In the genomic region with DNA sequence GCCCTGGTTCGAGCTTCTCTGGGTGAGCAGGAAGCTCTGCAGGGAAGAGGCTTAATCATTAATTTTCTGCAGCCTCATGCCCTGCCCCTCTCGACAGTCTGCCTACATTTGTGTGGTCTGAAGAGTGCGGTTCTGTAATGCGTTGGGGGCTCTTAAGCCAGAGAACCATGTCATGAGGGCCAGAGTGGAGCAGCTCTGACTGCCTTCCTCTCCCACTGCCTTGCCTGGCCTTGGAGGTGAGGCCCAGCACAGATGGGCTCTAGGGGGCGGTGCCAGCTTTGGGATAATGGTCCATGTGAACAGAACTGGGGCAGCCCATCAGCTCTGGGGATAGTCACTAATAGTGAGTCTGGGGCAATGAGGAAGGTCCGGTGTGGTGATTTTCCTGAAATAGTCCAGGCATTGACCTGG, we compare ENCODE assay signal across 8 cellular contexts. TPM values are rescaled to one million over a fixed set of nuclear protein-coding genes. Genes with fewer than 3 reads are reported as not detected.
DNase-seq lines count a peak whose midpoint lies in the region; ATAC-seq and TF ChIP-seq lines count a peak whose summit lies in the region.
"Had no signal": no experiment of that assay in that cellular context is flagged by ENCODE, and none has a peak within 500 bp of the region (broad histone marks: within the 10 kb centered on the region; RNA-seq: fewer than 3 reads in every experiment).

No MANE protein-coding gene starts in this region.

- H3K4me3 Mint-ChIP-seq in nephron, result peak overlapping the region; percentile 75 to 83 (median 78)

- H3K4me1 ChIP-seq in uterus, result peaks cover 0 to 8% of the 10 kb centered on the region in 2 donors

- H3K27ac ChIP-seq in uterus, result no peak overlapping the region

- no peaks in the 10 kb centered on the region for H3K36me3 ChIP-seq in uterus

- ATAC-seq in GM19324 (IDR thresholded peaks at IDR 0.05; ENCODE audit: low FRiP score, unreplicated experiment), result no peak

- peaks cover 7% of the 10 kb centered on the region for H3K36me3 Mint-ChIP-seq in nephron (ENCODE audit: low read depth)

- H3K9me3 Mint-ChIP-seq in nephron, result no peaks in the 10 kb centered on the region

- peak; percentile 86 for DNase-seq in DMS53 (lab: John Stamatoyannopoulos, UW)
- DNase-seq in HT-29 (ENCODE audit: low spot score), result peak; percentile 80
- DNase-seq in astrocyte of the hippocampus (ENCODE audit: low read depth, low spot score), result peak; percentile 16
- DNase-seq in posterior cingulate gyrus, result no peak
- no peak for DNase-seq in uterus
- DNase-seq: activated effector memory CD4-positive, alpha-beta T cell treated with Interleukin-2 at 50 U/mL for 16 hours had no signal

- TF ChIP-seq POLR2A in uterus (IDR thresholded peaks at IDR 0.05), result no peak

- peak overlapping the region; percentile 4 to 87 (median 9) for H3K27ac Mint-ChIP-seq in nephron

- H3K27me3 ChIP-seq in uterus, result no peaks in the 10 kb centered on the region

- intact Hi-C loops in posterior cingulate gyrus (cut with DNase I) (no loop called here), uterus (cut with DNase I; ENCODE audit: low total_unique reads) (no loop called here)

- H3K4me1 Mint-ChIP-seq in nephron, result peaks cover 32% of the 10 kb centered on the region

- no peak overlapping the region for H3K4me3 ChIP-seq in uterus

- TF ChIP-seq CTCF in nephron (IDR thresholded peaks at IDR 0.05; ENCODE audit: unreplicated experiment in 3 of 3) (peak in 1 of 3 experiments; percentile 40), uterus (IDR thresholded peaks at IDR 0.05) (no peak)

- H3K9me3 ChIP-seq in uterus, result no peaks in the 10 kb centered on the region

- H3K27me3 Mint-ChIP-seq in nephron (ENCODE audit: low read depth), result peaks cover 50% of the 10 kb centered on the region

RNA-seq across cellular contexts. Expression of gene FGF9, which starts 5.7 kb away (rescaled TPM):
- 3.7 and 8.3 TPM in 2 replicates for total RNA-seq in HT-29 (2014; rRNA removed; shearing (Covaris generic))
- 10 to 100 TPM in 1 of 4 donors, 1 to 10 TPM in 1, under 1 TPM in 2; 0.51 to 30.7 (median 0.83) TPM for total RNA-seq in uterus

Comparison
In these comparisons a context has a peak if more than half of its experiments do, and no peak if none do; other contexts are left out.
1. DNase-seq: peak in DMS53 (single experiment), HT-29 (single experiment) and astrocyte of the hippocampus (single experiment); none in posterior cingulate gyrus (0 of 10) and uterus (0 of 2).